Comparison of ENCODE assay signal across 8 cellular contexts in the genomic region with DNA sequence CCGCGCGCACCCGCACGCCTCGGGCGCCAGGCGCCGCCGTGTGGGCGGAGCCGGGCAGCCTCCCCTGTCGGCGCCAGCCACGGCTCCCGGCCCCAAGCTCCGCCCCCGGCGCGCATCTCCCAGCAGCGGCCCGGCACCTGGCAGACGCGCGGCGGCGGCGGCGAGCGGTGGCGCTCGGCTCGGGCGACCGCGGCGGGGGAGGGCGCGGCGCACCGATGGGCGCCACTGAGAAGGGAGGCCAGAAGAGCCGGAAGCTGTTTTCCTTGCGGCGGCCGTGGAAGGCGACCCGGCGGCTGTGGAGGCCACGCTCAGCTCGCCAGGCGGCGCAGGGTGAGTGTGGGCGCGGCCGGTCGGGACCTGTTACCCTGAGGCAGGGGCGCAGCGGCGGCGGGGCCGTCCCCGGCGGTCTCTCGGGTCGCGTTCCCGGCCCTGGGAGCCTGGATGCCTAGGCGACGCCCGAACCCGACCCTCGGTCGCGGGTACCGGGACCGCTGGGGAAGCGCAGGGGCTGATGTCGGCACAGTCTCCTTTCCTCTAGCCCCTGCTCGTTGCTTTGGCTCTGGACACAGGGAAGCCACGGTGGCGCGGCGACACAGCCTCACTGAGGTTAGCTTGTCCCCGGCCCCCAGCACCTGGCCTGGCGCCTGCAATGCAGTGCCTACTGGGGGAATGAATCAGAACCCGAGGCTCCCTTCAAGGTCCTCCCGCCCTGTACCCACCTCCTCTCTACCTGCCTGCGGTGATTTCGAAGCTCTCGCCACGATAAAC. TPM values are rescaled to one million over a fixed set of nuclear protein-coding genes. Genes with fewer than 3 reads are reported as not detected.
A peak's percentile ranks its signal among the peaks of the same experiment; 100 is the strongest.
DNase-seq lines count a peak whose midpoint lies in the region; ATAC-seq lines count a peak whose summit lies in the region.

No MANE protein-coding gene starts in this region.

- peak; percentile 72 to 87 (median 78) for DNase-seq in CD4-positive, CD25-positive, alpha-beta regulatory T cell
- DNase-seq in NCI-H748 treated with DMSO at 0.1 percent for 48 hours (lab: John Stamatoyannopoulos, UW) (peak; percentile 56), mesenteric fat pad (ENCODE audit: low spot score) (peak; percentile 93)
- DNase-seq in activated CD8-positive, alpha-beta T cell treated with anti-CD3 and anti-CD28 coated beads, Interleukin-2, amount 10 ng/mL, durations not matched to agents 7 days and 5 days, result peak; percentile 89
- peak; percentile 68 for DNase-seq in effector CD8-positive, alpha-beta T cell (lab: John Stamatoyannopoulos, UW)
- peak; percentile 51 for DNase-seq in stimulated activated CD8-positive, alpha-beta memory T cell treated with anti-CD3 and anti-CD28 coated beads, Interleukin-15, amount 100 ng/mL, for 24 hours (ENCODE audit: low read depth)

- peaks cover 2% of the 10 kb centered on the region for H3K27me3 ChIP-seq in CD4-positive, CD25-positive, alpha-beta regulatory T cell (ENCODE audit: control insufficient read depth, insufficient read depth, low read length)

- H3K27me3 Mint-ChIP-seq in CD4-positive, CD25-positive, alpha-beta regulatory T cell, result peaks cover 45% of the 10 kb centered on the region
- H3K27me3 Mint-ChIP-seq in activated CD8-positive, alpha-beta T cell treated with anti-CD3 and anti-CD28 coated beads, Interleukin-2, amount 10 ng/mL, durations not matched to agents 7 days and 5 days (ENCODE audit: low read depth), result peaks cover 26% of the 10 kb centered on the region

- H3K4me1 ChIP-seq in CD4-positive, CD25-positive, alpha-beta regulatory T cell (ENCODE audit: control insufficient read depth, insufficient read depth, low read length, poor library complexity, severe bottlenecking), result peaks cover 12% of the 10 kb centered on the region

- peak overlapping the region in 2 of 3 donors; percentile 74 to 86 for H3K27ac Mint-ChIP-seq in CD4-positive, CD25-positive, alpha-beta regulatory T cell
- no peak overlapping the region for H3K27ac Mint-ChIP-seq in activated CD8-positive, alpha-beta T cell treated with anti-CD3 and anti-CD28 coated beads, Interleukin-2, amount 10 ng/mL, durations not matched to agents 7 days and 5 days

- CTCF ChIA-PET in activated CD8-positive, alpha-beta T cell treated with anti-CD3 and anti-CD28 coated beads, Interleukin-2, amount 10 ng/mL, durations not matched to agents 7 days and 5 days (lab: Charles Lee), result interaction anchor here (0.6 to 2.1 kb wide), 11 partner anchors 11 to 433 kb away, joined by 3 to 14 read pairs (median 5); a partner anchor contains a TSS

- peaks cover 0 to 18% (median 12%) of the 10 kb centered on the region in 4 donors for H3K4me1 Mint-ChIP-seq in CD4-positive, CD25-positive, alpha-beta regulatory T cell
- peaks cover 23% of the 10 kb centered on the region for H3K4me1 Mint-ChIP-seq in activated CD8-positive, alpha-beta T cell treated with anti-CD3 and anti-CD28 coated beads, Interleukin-2, amount 10 ng/mL, durations not matched to agents 7 days and 5 days (ENCODE audit: low read depth)

- no peaks in the 10 kb centered on the region for H3K36me3 ChIP-seq in CD4-positive, CD25-positive, alpha-beta regulatory T cell (ENCODE audit: control insufficient read depth, insufficient read depth, low read length)

- peak overlapping the region; percentile 14 for H3K27ac ChIP-seq in CD4-positive, CD25-positive, alpha-beta regulatory T cell (ENCODE audit: insufficient read depth, low read length, poor library complexity, severe bottlenecking)

- no peaks in the 10 kb centered on the region for H3K36me3 Mint-ChIP-seq in CD4-positive, CD25-positive, alpha-beta regulatory T cell
- no peaks in the 10 kb centered on the region for H3K36me3 Mint-ChIP-seq in activated CD8-positive, alpha-beta T cell treated with anti-CD3 and anti-CD28 coated beads, Interleukin-2, amount 10 ng/mL, durations not matched to agents 7 days and 5 days (ENCODE audit: low read depth)

- H3K4me3 ChIP-seq in CD4-positive, CD25-positive, alpha-beta regulatory T cell (ENCODE audit: low read depth, low read length), result peak overlapping the region; percentile 81

- peak; percentile 95 to 97 for ATAC-seq in CD4-positive, CD25-positive, alpha-beta regulatory T cell (ENCODE audit: low read depth in 2 of 2)
- ATAC-seq in GM19328 (IDR thresholded peaks at IDR 0.05; ENCODE audit: unreplicated experiment) (peak; percentile 97), HG03457 (IDR thresholded peaks at IDR 0.05; ENCODE audit: unreplicated experiment) (peak; percentile 97)
- ATAC-seq in activated CD8-positive, alpha-beta T cell treated with anti-CD3 and anti-CD28 coated beads, Interleukin-2, amount 10 ng/mL, durations not matched to agents 7 days and 5 days, result peak; percentile 99

- no peaks in the 10 kb centered on the region for H3K9me3 ChIP-seq in CD4-positive, CD25-positive, alpha-beta regulatory T cell (ENCODE audit: control insufficient read depth in 2 of 2, low read length in 2 of 2)

- no peaks in the 10 kb centered on the region for H3K9me3 Mint-ChIP-seq in CD4-positive, CD25-positive, alpha-beta regulatory T cell
- H3K9me3 Mint-ChIP-seq in activated CD8-positive, alpha-beta T cell treated with anti-CD3 and anti-CD28 coated beads, Interleukin-2, amount 10 ng/mL, durations not matched to agents 7 days and 5 days (ENCODE audit: insufficient read depth), result no peaks in the 10 kb centered on the region

- peak overlapping the region; percentile 81 to 96 (median 93) for H3K4me3 Mint-ChIP-seq in CD4-positive, CD25-positive, alpha-beta regulatory T cell
- H3K4me3 Mint-ChIP-seq in activated CD8-positive, alpha-beta T cell treated with anti-CD3 and anti-CD28 coated beads, Interleukin-2, amount 10 ng/mL, durations not matched to agents 7 days and 5 days, result peak overlapping the region; percentile 78

- POLR2A ChIA-PET in activated CD8-positive, alpha-beta T cell treated with anti-CD3 and anti-CD28 coated beads, Interleukin-2, amount 10 ng/mL, durations not matched to agents 7 days and 5 days (lab: Charles Lee), result interaction anchor here (1.1 kb wide), 1 partner anchor 9 kb away, joined by 3 read pairs; no protein-coding TSS in a partner anchor

RNA-seq across cellular contexts. Expression of a gene that starts 54.8 kb away (rescaled TPM):
- 1.9 TPM for total RNA-seq in CD4-positive, CD25-positive, alpha-beta regulatory T cell
- 1 to 10 TPM in 1 of 4 donors, under 1 TPM in 2, not detected in 1; 0.07 to 1.0 (median 0.63) TPM for polyA plus RNA-seq in CD4-positive, CD25-positive, alpha-beta regulatory T cell
- 1 to 10 TPM; 1.4 TPM for total RNA-seq in activated CD8-positive, alpha-beta T cell treated with anti-CD3 and anti-CD28 coated beads, Interleukin-2, amount 10 ng/mL, durations not matched to agents 7 days and 5 days
- total RNA-seq in mesenteric fat pad, result 1.9 TPM

Comparison
In these comparisons a context has a peak if more than half of its experiments do, and no peak if none do; other contexts are left out.
1. Peak in every context shown above with its lines: DNase-seq, ATAC-seq, H3K4me3 ChIP-seq and H3K27ac ChIP-seq.